Comparison of ENCODE assay signal across 28 cellular contexts in genomic region chr7:141286522-141286921, GRCh38.
"Had no signal": no experiment of that assay in that cellular context is flagged by ENCODE, and none has a peak within 500 bp of the region (broad histone marks: within the 10 kb centered on the region; RNA-seq: fewer than 3 reads in every experiment).

No MANE protein-coding gene starts in this region.

- DNase-seq: colonic mucosa; effector CD8-positive, alpha-beta T cell; endodermal cell; foreskin fibroblast; gastrocnemius medialis; head of caudate nucleus; hippocampal formation; immature natural killer cell; islet precursor cell; kidney glomerular epithelial cell; mesenchymal stem cell; mucosa of descending colon; naive B cell; psoas muscle; right lobe of liver; stimulated activated CD4-positive, alpha-beta T cell treated with anti-CD3 and anti-CD28 coated beads, Interleukin-12 subunit alpha, Interleukin-12 subunit beta, amount 100 ng/mL, for 4 hours; stimulated activated CD4-positive, alpha-beta T cell treated with anti-CD3 and anti-CD28 coated beads, Interleukin-1b, Interleukin-23, amount 100 ng/mL, for 48 hours; stimulated activated CD4-positive, alpha-beta T cell treated with anti-CD3 and anti-CD28 coated beads, Interleukin-4, amount 100 ng/mL, for 1 hour; stimulated activated naive CD4-positive, alpha-beta T cell treated with Interleukin-2 at 50 U/mL for 16 hours; stomach; upper lobe of left lung had no signal

- H3K4me1 ChIP-seq: colonic mucosa, psoas muscle, right lobe of liver, stomach, tibial nerve, upper lobe of left lung had no signal

- H3K27me3 ChIP-seq: colonic mucosa, gastrocnemius medialis, neutrophil, right lobe of liver, stomach, tibial nerve, upper lobe of left lung had no signal

- H3K9me3 ChIP-seq: colonic mucosa, gastrocnemius medialis, mucosa of descending colon, neutrophil, psoas muscle, right lobe of liver, stomach, tibial nerve, upper lobe of left lung had no signal

- H3K27ac ChIP-seq: colonic mucosa, epithelial cell of prostate, gastrocnemius medialis, neutrophil, psoas muscle, right lobe of liver, stomach, tibial nerve, upper lobe of left lung had no signal

- H3K4me3 ChIP-seq: colonic mucosa, gastrocnemius medialis, mucosa of descending colon, psoas muscle, right lobe of liver, smooth muscle cell, stomach, tibial nerve, upper lobe of left lung had no signal

- ATAC-seq: esophagus mucosa; gastrocnemius medialis; mucosa of descending colon; natural killer cell treated with Interleukin-12 subunit alpha and Interleukin-12 subunit beta and Interleukin-15 and Interleukin-18, amount 100 ng/mL, for 72 hours; psoas muscle; right lobe of liver; stimulated activated effector memory CD8-positive, alpha-beta T cell treated with anti-CD3 and anti-CD28 coated beads, Interleukin-12 subunit alpha, Interleukin-12 subunit beta, amount 100 ng/mL, for 72 hours had no signal
